29 cellular contexts compared by ENCODE assay signal in genomic region chr4:63558709-63559108, GRCh38.
"Had no signal": no experiment of that assay in that cellular context is flagged by ENCODE, and none has a peak within 500 bp of the region (broad histone marks: within the 10 kb centered on the region; RNA-seq: fewer than 3 reads in every experiment).

No MANE protein-coding gene starts in this region.

- H3K4me3 Mint-ChIP-seq: stimulated activated effector memory CD8-positive, alpha-beta T cell treated with anti-CD3 and anti-CD28 coated beads, Interleukin-12 subunit alpha, Interleukin-12 subunit beta, amount 100 ng/mL, for 72 hours; stimulated activated memory B cell treated with anti-CD40 and anti-IgM and Interleukin-4, amounts not matched to agents 10 μg/mL and 1 μg/mL and 100 μg/mL, for 72 hours; stimulated activated naive B cell treated with anti-CD40 and anti-IgM and Interleukin-4, amounts not matched to agents 10 μg/mL and 1 μg/mL and 100 μg/mL, for 72 hours; stimulated activated naive CD8-positive, alpha-beta T cell treated with anti-CD3 and anti-CD28 coated beads, Interleukin-15, amount 100 ng/mL, for 72 hours; stimulated activated naive CD8-positive, alpha-beta T cell treated with anti-CD3 and anti-CD28 coated beads, Interleukin-15, Interleukin-2, amounts not matched to agents 100 ng/mL and 50 ng/mL, for 24 hours; type B pancreatic cell had no signal

- H3K27me3 Mint-ChIP-seq: stimulated activated memory B cell treated with anti-CD40 and anti-IgM and Interleukin-4, amounts not matched to agents 10 μg/mL and 1 μg/mL and 100 μg/mL, for 72 hours; stimulated activated naive B cell treated with anti-CD40 and anti-IgM and Interleukin-4, amounts not matched to agents 10 μg/mL and 1 μg/mL and 100 μg/mL, for 72 hours; stimulated activated naive CD8-positive, alpha-beta T cell treated with anti-CD3 and anti-CD28 coated beads, Interleukin-15, amount 100 ng/mL, for 72 hours; stimulated activated naive CD8-positive, alpha-beta T cell treated with anti-CD3 and anti-CD28 coated beads, Interleukin-15, Interleukin-2, amounts not matched to agents 100 ng/mL and 50 ng/mL, for 24 hours; type B pancreatic cell had no signal

- DNase-seq: stimulated activated CD4-positive, alpha-beta T cell treated with anti-CD3 and anti-CD28 coated beads, Interleukin-2, amount 100 ng/mL, for 48 hours; stimulated activated CD4-positive, alpha-beta T cell treated with anti-CD3 and anti-CD28 coated beads, Interleukin-4, amount 100 ng/mL, for 1 hour; stimulated activated CD4-positive, alpha-beta T cell treated with anti-CD3 and anti-CD28 coated beads, Interleukin-4, amount 100 ng/mL, for 24 hours; stimulated activated CD4-positive, alpha-beta T cell treated with anti-CD3 and anti-CD28 coated beads, Interleukin-4, amount 100 ng/mL, for 4 hours; stimulated activated CD8-positive, alpha-beta memory T cell treated with anti-CD3 and anti-CD28 coated beads, Interleukin-4, amount 100 ng/mL, for 48 hours; stimulated activated naive B cell treated with anti-CD40 and anti-IgM and Interleukin-4, amounts not matched to agents 10 μg/mL and 1 μg/mL and 100 μg/mL, for 72 hours; stimulated activated naive CD4-positive, alpha-beta T cell; stimulated activated naive CD4-positive, alpha-beta T cell treated with Interleukin-2 at 50 U/mL for 16 hours; stimulated activated naive CD8-positive, alpha-beta T cell treated with anti-CD3 and anti-CD28 coated beads, Interleukin-15, amount 100 ng/mL, for 72 hours; stimulated activated naive CD8-positive, alpha-beta T cell treated with anti-CD3 and anti-CD28 coated beads, Interleukin-15, Interleukin-2, amounts not matched to agents 100 U/mL and 50 U/mL, for 24 hours; stomach; substantia nigra; testis; thyroid gland; tibial artery; transverse colon; trophoblast cell; upper lobe of left lung; upper lobe of right lung; uterus had no signal

- H3K27me3 ChIP-seq: stomach, suprapubic skin, testis, thyroid gland, tibial artery, tibial nerve, transverse colon, upper lobe of left lung, upper lobe of right lung, uterus, vagina had no signal

- H3K27ac Mint-ChIP-seq: stimulated activated effector memory CD8-positive, alpha-beta T cell treated with anti-CD3 and anti-CD28 coated beads, Interleukin-12 subunit alpha, Interleukin-12 subunit beta, amount 100 ng/mL, for 72 hours; stimulated activated memory B cell treated with anti-CD40 and anti-IgM and Interleukin-4, amounts not matched to agents 10 μg/mL and 1 μg/mL and 100 μg/mL, for 72 hours; stimulated activated naive B cell treated with anti-CD40 and anti-IgM and Interleukin-4, amounts not matched to agents 10 μg/mL and 1 μg/mL and 100 μg/mL, for 72 hours; stimulated activated naive CD8-positive, alpha-beta T cell treated with anti-CD3 and anti-CD28 coated beads, Interleukin-15, amount 100 ng/mL, for 72 hours; stimulated activated naive CD8-positive, alpha-beta T cell treated with anti-CD3 and anti-CD28 coated beads, Interleukin-15, Interleukin-2, amounts not matched to agents 100 ng/mL and 50 ng/mL, for 24 hours; type B pancreatic cell had no signal

- H3K36me3 Mint-ChIP-seq: stimulated activated effector memory CD8-positive, alpha-beta T cell treated with anti-CD3 and anti-CD28 coated beads, Interleukin-12 subunit alpha, Interleukin-12 subunit beta, amount 100 ng/mL, for 72 hours; stimulated activated memory B cell treated with anti-CD40 and anti-IgM and Interleukin-4, amounts not matched to agents 10 μg/mL and 1 μg/mL and 100 μg/mL, for 72 hours; stimulated activated naive B cell treated with anti-CD40 and anti-IgM and Interleukin-4, amounts not matched to agents 10 μg/mL and 1 μg/mL and 100 μg/mL, for 72 hours; type B pancreatic cell had no signal

- H3K4me3 ChIP-seq: stomach, suprapubic skin, testis, thoracic aorta, thyroid gland, tibial artery, tibial nerve, transverse colon, upper lobe of left lung, upper lobe of right lung, uterus, vagina had no signal

- H3K9me3 ChIP-seq: testis, thoracic aorta, tibial artery, upper lobe of left lung, upper lobe of right lung, uterus, vagina had no signal

- ATAC-seq: stimulated activated effector memory CD8-positive, alpha-beta T cell treated with anti-CD3 and anti-CD28 coated beads, Interleukin-12 subunit alpha, Interleukin-12 subunit beta, amount 100 ng/mL, for 72 hours; stimulated activated memory B cell treated with anti-CD40 and anti-IgM and Interleukin-4, amounts not matched to agents 10 μg/mL and 1 μg/mL and 100 μg/mL, for 72 hours; stimulated activated naive B cell treated with anti-CD40 and anti-IgM and Interleukin-4, amounts not matched to agents 10 μg/mL and 1 μg/mL and 100 μg/mL, for 72 hours; stimulated activated naive CD8-positive, alpha-beta T cell treated with anti-CD3 and anti-CD28 coated beads, Interleukin-15, amount 100 ng/mL, for 72 hours; stimulated activated naive CD8-positive, alpha-beta T cell treated with anti-CD3 and anti-CD28 coated beads, Interleukin-15, Interleukin-2, amounts not matched to agents 100 U/mL and 50 U/mL, for 24 hours; upper lobe of right lung had no signal

- H3K4me1 ChIP-seq: stomach, suprapubic skin, testis, thyroid gland, tibial artery, tibial nerve, transverse colon, upper lobe of left lung, upper lobe of right lung, uterus, vagina had no signal

- H3K9me3 Mint-ChIP-seq: type B pancreatic cell had no signal

- H3K27ac ChIP-seq: stomach, suprapubic skin, testis, thoracic aorta, thyroid gland, tibial artery, tibial nerve, transverse colon, upper lobe of left lung, upper lobe of right lung, uterus, vagina had no signal

- FAIRE-seq: urothelium cell line had no signal

- H3K4me1 Mint-ChIP-seq: stimulated activated effector memory CD8-positive, alpha-beta T cell treated with anti-CD3 and anti-CD28 coated beads, Interleukin-12 subunit alpha, Interleukin-12 subunit beta, amount 100 ng/mL, for 72 hours; stimulated activated memory B cell treated with anti-CD40 and anti-IgM and Interleukin-4, amounts not matched to agents 10 μg/mL and 1 μg/mL and 100 μg/mL, for 72 hours; stimulated activated naive B cell treated with anti-CD40 and anti-IgM and Interleukin-4, amounts not matched to agents 10 μg/mL and 1 μg/mL and 100 μg/mL, for 72 hours; stimulated activated naive CD8-positive, alpha-beta T cell treated with anti-CD3 and anti-CD28 coated beads, Interleukin-15, amount 100 ng/mL, for 72 hours had no signal

- H3K36me3 ChIP-seq: stomach, suprapubic skin, thoracic aorta, thyroid gland, tibial artery, tibial nerve, transverse colon, upper lobe of left lung, upper lobe of right lung, uterus, vagina had no signal
